In the genomic region with DNA sequence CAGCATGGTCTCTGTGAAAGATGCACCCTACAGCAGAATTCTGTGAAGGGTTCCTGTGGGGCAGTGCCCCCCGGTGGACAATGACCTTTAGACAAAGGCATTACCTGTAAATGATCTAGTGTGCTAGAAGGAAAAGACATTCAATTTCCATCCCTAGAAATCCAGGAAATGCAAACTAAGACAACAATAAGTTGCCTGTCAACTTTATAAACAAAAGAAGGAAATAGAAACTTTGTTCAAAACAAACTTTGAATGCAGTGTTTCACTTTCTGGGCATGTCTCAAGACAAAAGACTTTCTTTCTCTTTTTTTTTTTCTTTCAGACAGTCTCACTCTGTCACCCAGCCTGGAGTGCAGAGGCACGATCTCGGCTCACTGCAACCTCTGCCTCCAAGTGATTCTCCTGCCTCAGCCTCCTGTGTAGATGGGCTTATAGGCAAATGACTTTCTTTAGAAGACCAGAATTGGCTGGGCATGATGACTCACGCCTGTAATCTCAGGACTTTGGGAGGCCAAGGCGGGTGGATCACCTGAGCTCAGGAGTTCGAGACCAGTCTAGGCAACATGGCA, we compare ENCODE assay signal across 10 cellular contexts. TPM values are rescaled to one million over a fixed set of nuclear protein-coding genes. Genes with fewer than 3 reads are reported as not detected.
DNase-seq lines count a peak whose midpoint lies in the region; ATAC-seq and TF ChIP-seq lines count a peak whose summit lies in the region.
"Had no signal": no experiment of that assay in that cellular context is flagged by ENCODE, and none has a peak within 500 bp of the region (broad histone marks: within the 10 kb centered on the region; RNA-seq: fewer than 3 reads in every experiment).

No MANE protein-coding gene starts in this region.

- no peak overlapping the region for H2AFZ ChIP-seq in osteoblast (ENCODE audit: low read length)

- H3K9me3 ChIP-seq in tibial nerve = no peaks in the 10 kb centered on the region
- no peaks in the 10 kb centered on the region for H3K9me3 ChIP-seq in right atrium auricular region
- no peaks in the 10 kb centered on the region for H3K9me3 ChIP-seq in osteoblast (ENCODE audit: low read depth, low read length)

- no peak overlapping the region for H3K4me2 ChIP-seq in osteoblast (ENCODE audit: insufficient read depth, low read length)

- no peak overlapping the region for H3K27ac ChIP-seq in brain microvascular endothelial cell
- no peak overlapping the region for H3K27ac ChIP-seq in tibial nerve
- H3K27ac ChIP-seq in right atrium auricular region = no peak overlapping the region
- H3K27ac ChIP-seq in osteoblast (ENCODE audit: low read depth, low read length) = no peak overlapping the region

- H4K20me1 ChIP-seq in osteoblast (ENCODE audit: insufficient read depth, low read length) = no peaks in the 10 kb centered on the region

- 48 to 52% methylated on average over 6 of the region's 6 CpGs for WGBS in tibial nerve, 2 donors

- DNase-seq in activated T-cell treated with anti-CD3 and anti-CD28 coated beads, Interleukin-2, amount 50 U/mL, for 24 hours = no peak
- DNase-seq in activated T-cell treated with anti-CD3 and anti-CD28 coated beads, Interleukin-2, amount 50 U/mL, for 4 hours = no peak
- DNase-seq in HT-29 (ENCODE audit: low spot score) (peak; percentile 47), brain microvascular endothelial cell (no peak), renal cortical epithelial cell (ENCODE audit: low read depth) (peak; percentile 22), tibial nerve (ENCODE audit: low spot score in 2 of 2) (no peak), right atrium auricular region (ENCODE audit: low spot score) (no peak), osteoblast (ENCODE audit: insufficient read length, low spot score, missing footprints) (no peak)
- DNase-seq: C1 segment of cervical spinal cord, NCI-H1694 treated with DMSO at 0.1 percent for 48 hours had no signal

- peak overlapping the region; percentile 44 for H3K27ac Mint-ChIP-seq in activated T-cell treated with anti-CD3 and anti-CD28 coated beads, Interleukin-2, amount 50 U/mL, for 24 hours

- H3K4me1 Mint-ChIP-seq in activated T-cell treated with anti-CD3 and anti-CD28 coated beads, Interleukin-2, amount 50 U/mL, for 24 hours (ENCODE audit: low read depth) = peaks cover 35% of the 10 kb centered on the region
- peaks cover 11% of the 10 kb centered on the region for H3K4me1 Mint-ChIP-seq in activated T-cell treated with anti-CD3 and anti-CD28 coated beads, Interleukin-2, amount 50 U/mL, for 4 hours (ENCODE audit: low read depth)

- in situ Hi-C loops in brain microvascular endothelial cell (cut with HindIII; ENCODE audit: low pct_ligation_motif_present, low sequenced_read_pairs) = no loop called here

- no peaks in the 10 kb centered on the region for H3K79me2 ChIP-seq in osteoblast (ENCODE audit: insufficient read depth, low read length)

- H3K36me3 ChIP-seq in brain microvascular endothelial cell (replicated peaks) (no peaks in the 10 kb centered on the region), tibial nerve (no peaks in the 10 kb centered on the region), right atrium auricular region (no peaks in the 10 kb centered on the region), osteoblast (ENCODE audit: insufficient read depth, low read length) (no peaks in the 10 kb centered on the region)

- no peaks in the 10 kb centered on the region for H3K27me3 Mint-ChIP-seq in activated T-cell treated with anti-CD3 and anti-CD28 coated beads, Interleukin-2, amount 50 U/mL, for 24 hours
- H3K27me3 Mint-ChIP-seq in activated T-cell treated with anti-CD3 and anti-CD28 coated beads, Interleukin-2, amount 50 U/mL, for 4 hours (ENCODE audit: low read depth) = no peaks in the 10 kb centered on the region

- no peaks in the 10 kb centered on the region for H3K27me3 ChIP-seq in brain microvascular endothelial cell (replicated peaks)
- no peaks in the 10 kb centered on the region for H3K27me3 ChIP-seq in tibial nerve
- H3K27me3 ChIP-seq in right atrium auricular region = no peaks in the 10 kb centered on the region
- H3K27me3 ChIP-seq in osteoblast (ENCODE audit: insufficient read depth, low read length) = peaks cover 6% of the 10 kb centered on the region

- no peak overlapping the region for H3K4me3 Mint-ChIP-seq in activated T-cell treated with anti-CD3 and anti-CD28 coated beads, Interleukin-2, amount 50 U/mL, for 24 hours
- H3K4me3 Mint-ChIP-seq in activated T-cell treated with anti-CD3 and anti-CD28 coated beads, Interleukin-2, amount 50 U/mL, for 4 hours = no peak overlapping the region

- ATAC-seq in activated T-cell treated with anti-CD3 and anti-CD28 coated beads, Interleukin-2, amount 50 U/mL, for 4 hours = no peak

- H3K4me3 ChIP-seq in brain microvascular endothelial cell (ENCODE audit: low read depth, low read length) (no peak overlapping the region), tibial nerve (no peak overlapping the region), right atrium auricular region (no peak overlapping the region), osteoblast (ENCODE audit: insufficient read depth, low read length) (no peak overlapping the region)

- no peak for TF ChIP-seq EP300 in tibial nerve (IDR thresholded peaks at IDR 0.05)

- H3K9me3 Mint-ChIP-seq in activated T-cell treated with anti-CD3 and anti-CD28 coated beads, Interleukin-2, amount 50 U/mL, for 24 hours = no peaks in the 10 kb centered on the region
- H3K9me3 Mint-ChIP-seq in activated T-cell treated with anti-CD3 and anti-CD28 coated beads, Interleukin-2, amount 50 U/mL, for 4 hours = no peaks in the 10 kb centered on the region

- no peaks in the 10 kb centered on the region for H3K4me1 ChIP-seq in tibial nerve
- no peaks in the 10 kb centered on the region for H3K4me1 ChIP-seq in right atrium auricular region
- no peaks in the 10 kb centered on the region for H3K4me1 ChIP-seq in osteoblast (ENCODE audit: insufficient read depth, low read length)

- no peaks in the 10 kb centered on the region for H3K36me3 Mint-ChIP-seq in activated T-cell treated with anti-CD3 and anti-CD28 coated beads, Interleukin-2, amount 50 U/mL, for 24 hours (ENCODE audit: low read depth)
- H3K36me3 Mint-ChIP-seq in activated T-cell treated with anti-CD3 and anti-CD28 coated beads, Interleukin-2, amount 50 U/mL, for 4 hours (ENCODE audit: insufficient read depth) = no peaks in the 10 kb centered on the region

- no peak for TF ChIP-seq POLR2A in tibial nerve (IDR thresholded peaks at IDR 0.05)

- TF ChIP-seq CTCF in brain microvascular endothelial cell (IDR thresholded peaks at IDR 0.05; ENCODE audit: low read depth, low read length, missing control alignments) (peak; percentile 21), tibial nerve (IDR thresholded peaks at IDR 0.05) (no peak), right atrium auricular region (IDR thresholded peaks at IDR 0.05) (no peak), osteoblast (IDR thresholded peaks at IDR 0.05; ENCODE audit: extremely low read depth, low read depth, low read length) (no peak)

RNA-seq across cellular contexts. Expression of a gene that starts 15.5 kb away (rescaled TPM):
- not detected for total RNA-seq in activated T-cell treated with anti-CD3 and anti-CD28 coated beads, Interleukin-2, amount 50 U/mL, for 4 hours
- not detected in 2 replicates for total RNA-seq in HT-29 (2014; rRNA removed; shearing (Covaris generic))
- total RNA-seq in renal cortical epithelial cell (not detected in 2 replicates), tibial nerve (not detected), right atrium auricular region (not detected), osteoblast (not detected in 2 replicates)

RNA-seq across cellular contexts. Expression of a gene that starts 35.2 kb away (rescaled TPM):
- total RNA-seq in activated T-cell treated with anti-CD3 and anti-CD28 coated beads, Interleukin-2, amount 50 U/mL, for 4 hours = 1 to 10 TPM; 1.5 to 3.1 (median 2.2) TPM
- 0.05 and 0.78 TPM in 2 replicates for total RNA-seq in HT-29 (2014; rRNA removed; shearing (Covaris generic))
- total RNA-seq in renal cortical epithelial cell = 0.20 TPM in 1 of 2 replicates, not detected in the other
- total RNA-seq in tibial nerve = under 1 TPM in 2 of 4 donors, not detected in 2; 0.42 to 0.44 TPM
- total RNA-seq in right atrium auricular region = under 1 TPM in 1 of 2 donors, not detected in 1; 0.90 TPM
- total RNA-seq in osteoblast = 0.88 TPM in 1 of 2 replicates, not detected in the other

Comparison
In these comparisons a context has a peak if more than half of its experiments do, and no peak if none do; other contexts are left out.
1. DNase-seq: peak in HT-29 (single experiment) and renal cortical epithelial cell (single experiment); none in activated T-cell treated with anti-CD3 and anti-CD28 coated beads, Interleukin-2, amount 50 U/mL, for 24 hours (single experiment), activated T-cell treated with anti-CD3 and anti-CD28 coated beads, Interleukin-2, amount 50 U/mL, for 4 hours (single experiment), brain microvascular endothelial cell (single experiment), tibial nerve (0 of 2), right atrium auricular region (single experiment) and osteoblast (single experiment).